In the genomic region with DNA sequence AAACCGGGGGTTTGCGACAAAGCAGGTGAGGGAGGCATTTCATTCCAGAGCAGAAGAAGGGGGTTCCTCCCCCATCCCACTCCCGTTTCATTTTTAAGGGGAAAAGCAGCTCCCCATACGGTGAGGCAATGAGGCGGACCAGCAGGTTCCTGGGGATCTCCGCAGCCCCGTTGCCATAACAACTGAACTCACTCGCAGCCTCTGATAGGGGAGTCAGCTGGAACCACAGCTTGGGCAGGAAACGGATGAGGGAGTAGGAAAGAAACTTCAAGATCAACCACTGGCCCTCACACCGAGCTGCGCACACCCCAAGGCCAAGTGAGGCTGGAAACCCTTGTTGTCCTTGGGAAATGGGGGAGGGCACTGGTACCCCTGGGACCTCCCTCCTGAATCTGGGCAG, we compare ENCODE assay signal across 8 cellular contexts.
DNase-seq lines count a peak whose midpoint lies in the region; ATAC-seq, FAIRE-seq and TF ChIP-seq lines count a peak whose summit lies in the region.
"Not testable (repeated sequence)": the region's sequence is repeated elsewhere in the genome, so short reads cannot be mapped to it uniquely, and the experiment has no call there.

No MANE protein-coding gene starts in this region.

- H3K4me2 ChIP-seq in K562 (ENCODE audit: insufficient read depth, low read length) = peak overlapping the region; percentile 32

- intact Hi-C loops in K562 (cut with micrococcal nuclease) = not testable (repeated sequence)

- H3K27me3 Mint-ChIP-seq in immature natural killer cell (ENCODE audit: low read depth in 3 of 3) = not testable (repeated sequence)

- H3K27ac Mint-ChIP-seq in immature natural killer cell = peak overlapping the region; percentile 83 to 93 (median 88)

- H3K79me2 ChIP-seq in K562 (ENCODE audit: control insufficient read depth, insufficient read depth, low read length) = not testable (repeated sequence)

- H3K9me1 ChIP-seq in K562 (ENCODE audit: control insufficient read depth, insufficient read depth, low read length) = not testable (repeated sequence)

- not testable (repeated sequence) for H3K27ac ChIP-seq in K562 (ENCODE audit: extremely low read depth, low read depth, low read length)

- H2AFZ ChIP-seq in K562 (ENCODE audit: low read depth, low read length) = not testable (repeated sequence)

- peak; percentile 84 for ATAC-seq in GM18909 (IDR thresholded peaks at IDR 0.05; ENCODE audit: poor library complexity, unreplicated experiment)
- ATAC-seq in HG03066 (IDR thresholded peaks at IDR 0.05; ENCODE audit: low read depth, unreplicated experiment) = peak; percentile 66
- peak; percentile 73 for ATAC-seq in K562

- H3K9ac ChIP-seq in K562 (ENCODE audit: insufficient read depth in 1 of 2, low read depth in 2 of 2, low read length in 2 of 2) = not testable (repeated sequence)

- H3K4me3 ChIP-seq in AG10803 (ENCODE audit: low read length); K562: not testable (repeated sequence)

- H3K9me3 ChIP-seq in K562 (replicated peaks; ENCODE audit: control insufficient read depth, insufficient read depth, low read depth, low read length) = not testable (repeated sequence)

- H3K4me1 ChIP-seq in K562 (replicated peaks in 1 of 2; ENCODE audit: control insufficient read depth in 2 of 2, insufficient read depth in 2 of 2, low read length in 2 of 2) = not testable (repeated sequence)

- H3K36me3 ChIP-seq in K562 (ENCODE audit: control insufficient read depth, insufficient read depth, low read length) = not testable (repeated sequence)

- TF ChIP-seq RAD21 in K562 (CRISPR knock-in tag; conservative IDR thresholded peaks at IDR 0.05 in 1 of 2, IDR thresholded peaks at IDR 0.05 in 1 of 2) = not testable (repeated sequence)

- FAIRE-seq in K562 (lab: Jason Lieb, UNC) = not testable (repeated sequence)

- not testable (repeated sequence) for TF ChIP-seq POLR2A in K562 (conservative IDR thresholded peaks at IDR 0.05)

- not testable (repeated sequence) for TF ChIP-seq EP300 in K562 (IDR thresholded peaks at IDR 0.05; ENCODE audit: low read length)

- in situ Hi-C loops in K562 (cut with MboI) = loop anchor here (5.0 kb wide), 1 partner anchor 1417 kb away; no protein-coding TSS in a partner anchor

- CTCF ChIA-PET in K562 (lab: Yijun Ruan, JAX; ENCODE audit: low intra/inter-chr PET ratio) = not testable (repeated sequence)

- H3K27me3 ChIP-seq in K562 (ENCODE audit: control insufficient read depth in 2 of 2, insufficient read depth in 2 of 2, low read length in 2 of 2) = not testable (repeated sequence)

- H3K9me3 Mint-ChIP-seq in immature natural killer cell = not testable (repeated sequence)

- H3K36me3 Mint-ChIP-seq in immature natural killer cell = not testable (repeated sequence)

- H4K20me1 ChIP-seq in K562 (replicated peaks; ENCODE audit: control insufficient read depth, insufficient read depth, low read length) = not testable (repeated sequence)

- 1% methylated on average over 8 of the region's 11 CpGs for WGBS in K562 (ENCODE audit: insufficient coverage, low coverage, missing lambda C conversion rate)

- peaks cover 8 to 17% of the 10 kb centered on the region in 2 donors for H3K4me1 Mint-ChIP-seq in immature natural killer cell

- H3K4me3 Mint-ChIP-seq in immature natural killer cell = peak overlapping the region; percentile 73 to 83 (median 81)

- TF ChIP-seq CTCF in AG10803 (conservative IDR thresholded peaks at IDR 0.05; ENCODE audit: low read length); K562 (IDR thresholded peaks at IDR 0.05 in 2 of 3, conservative IDR thresholded peaks at IDR 0.05 in 1 of 3; ENCODE audit: insufficient read depth in 2 of 3, low read depth in 1 of 3, low read length in 3 of 3): not testable (repeated sequence)

- BruUV-seq in K562 (replicated peaks; lab: Mats Ljungman, UMichigan) = not testable (repeated sequence)

- DNase-seq in AG10803 (ENCODE audit: low read depth) (peak; percentile 60), NCI-H526 (lab: John Stamatoyannopoulos, UW) (peak; percentile 20 to 35), K562 (ENCODE audit: extremely low read depth in 1 of 4, low spot score in 3 of 4) (peak; percentile 16 to 56 (median 30)), immature natural killer cell (peak; percentile 79 to 83 (median 82))
- DNase-seq in activated CD4-positive, alpha-beta T cell treated with anti-CD3 and anti-CD28 coated beads for 4 hours = peak; percentile 60 to 61
- DNase-seq in stimulated activated CD4-positive, alpha-beta T cell treated with anti-CD3 and anti-CD28 coated beads, Interleukin-4, amount 100 ng/mL, for 24 hours = peak; percentile 69

- POLR2A ChIA-PET in K562 (lab: Yijun Ruan, JAX) = interaction anchor here (0.6 kb wide), 1 partner anchor 110 kb away, joined by 3 read pairs; no protein-coding TSS in a partner anchor

TF ChIP-seq in K562, 482 proteins besides CTCF, POLR2A, EP300 and RAD21:
- TF ChIP-seq BMI1 (IDR thresholded peaks at IDR 0.05; ENCODE audit: low read length) (peak; percentile 49; the same call in 1 of the 2 replicates), RFX1 (IDR thresholded peaks at IDR 0.05) (peak; percentile 93), DACH1 (IDR thresholded peaks at IDR 0.05; ENCODE audit: partially characterized antibody) (peak; percentile 19), CTBP1 (IDR thresholded peaks at IDR 0.05; ENCODE audit: borderline replicate concordance) (peak; percentile 11; the same call in 1 of the 2 replicates)
- TF ChIP-seq, protein P1, sequence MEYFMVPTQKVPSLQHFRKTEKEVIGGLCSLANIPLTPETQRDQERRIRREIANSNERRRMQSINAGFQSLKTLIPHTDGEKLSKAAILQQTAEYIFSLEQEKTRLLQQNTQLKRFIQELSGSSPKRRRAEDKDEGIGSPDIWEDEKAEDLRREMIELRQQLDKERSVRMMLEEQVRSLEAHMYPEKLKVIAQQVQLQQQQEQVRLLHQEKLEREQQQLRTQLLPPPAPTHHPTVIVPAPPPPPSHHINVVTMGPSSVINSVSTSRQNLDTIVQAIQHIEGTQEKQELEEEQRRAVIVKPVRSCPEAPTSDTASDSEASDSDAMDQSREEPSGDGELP (CRISPR knock-in tag; IDR thresholded peaks at IDR 0.05; ENCODE audit: borderline replicate concordance) = peak; percentile 75
TF ChIP-seq in K562: peak in this region for 5; not testable (repeated sequence) for 477.

Comparison
In these comparisons a context has a peak if more than half of its experiments do, and no peak if none do; other contexts are left out.
1. DNase-seq: peak in every context shown above with its lines; median percentile 82 in immature natural killer cell; 69 in stimulated activated CD4-positive, alpha-beta T cell treated with anti-CD3 and anti-CD28 coated beads, Interleukin-4, amount 100 ng/mL, for 24 hours; 60 in activated CD4-positive, alpha-beta T cell treated with anti-CD3 and anti-CD28 coated beads for 4 hours; 60 in AG10803; 30 in K562; 28 in NCI-H526.